ENCODE assay signal across 8 cellular contexts in the genomic region with DNA sequence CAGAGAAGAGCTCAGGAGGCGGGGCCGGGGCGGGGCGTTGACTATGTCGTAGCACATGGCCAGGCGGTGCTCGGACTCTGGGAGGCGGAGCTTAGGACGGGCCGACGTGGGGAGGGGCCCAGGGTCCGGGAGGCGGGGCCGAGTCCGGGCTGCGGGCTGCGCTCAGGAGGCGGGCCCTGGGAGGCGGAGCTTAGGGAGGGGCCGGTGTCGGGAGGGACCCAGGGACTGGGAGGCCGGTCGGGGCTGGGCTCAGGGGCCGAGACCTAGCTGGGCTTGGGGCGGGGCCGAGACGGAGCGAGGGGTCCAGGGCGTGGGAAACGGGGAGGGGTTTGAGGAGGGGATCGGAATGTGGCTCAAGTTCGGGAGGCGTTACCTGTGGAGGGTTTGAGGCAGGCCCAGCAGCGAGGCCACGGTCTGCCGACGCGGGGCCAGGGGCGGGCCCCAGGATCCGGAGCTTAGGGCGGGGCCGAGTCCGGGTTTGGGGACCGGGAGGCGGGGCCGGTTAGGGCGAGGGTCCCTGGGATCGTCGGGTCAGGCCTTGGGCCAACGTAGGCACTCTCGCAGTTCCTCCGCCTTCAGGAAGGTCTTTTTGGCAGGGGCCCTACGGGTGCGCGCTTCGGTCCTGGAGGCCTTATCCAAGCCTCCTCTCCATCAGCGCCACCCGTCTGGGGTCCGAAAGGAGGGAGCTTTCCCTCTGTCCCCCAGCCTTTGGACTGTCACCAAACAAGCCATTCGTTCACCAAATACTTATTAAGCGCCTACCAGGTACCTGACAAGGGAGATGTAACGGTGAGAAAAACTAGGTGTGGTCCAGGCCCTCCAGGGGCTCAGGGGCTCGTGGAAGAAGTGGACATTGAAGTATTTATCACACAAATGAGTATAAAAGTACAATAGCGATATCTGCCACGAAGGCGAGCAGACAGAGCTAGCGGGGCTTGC. TPM values are rescaled to one million over a fixed set of nuclear protein-coding genes. Genes with fewer than 3 reads are reported as not detected.
DNase-seq lines count a peak whose midpoint lies in the region; ATAC-seq lines count a peak whose summit lies in the region.
"Not testable (repeated sequence)": the region's sequence is repeated elsewhere in the genome, so short reads cannot be mapped to it uniquely, and the experiment has no call there.

No MANE protein-coding gene starts in this region.

- peak overlapping the region in 1 of 2 donors; percentile 31 for H3K27ac ChIP-seq in aorta (ENCODE audit: low read depth in 1 of 2, low read length in 2 of 2)

- peak overlapping the region; percentile 14 to 49 for H3K4me3 ChIP-seq in aorta (ENCODE audit: low read length in 2 of 2)

- H3K36me3 ChIP-seq in aorta (ENCODE audit: control insufficient read depth in 1 of 2, insufficient read depth in 2 of 2, low read length in 1 of 2), result not testable (repeated sequence)

- not testable (repeated sequence) for H3K27me3 ChIP-seq in aorta (ENCODE audit: control insufficient read depth in 1 of 2, insufficient read depth in 2 of 2, low read length in 1 of 2)

- intact Hi-C loops in left colon (cut with DNase I, micrococcal nuclease), result not testable (repeated sequence)
- intact Hi-C loops in aorta (cut with DNase I), result loop anchor here in 1 of 2 donors (10.0 kb wide), 1 partner anchor 154 kb away; no protein-coding TSS in a partner anchor

- DNase-seq in OCI-M1 (lab: John Stamatoyannopoulos, UW), result peak; percentile 38
- DNase-seq in activated T-cell treated with anti-CD3 and anti-CD28 coated beads for 4 hours, result peak; percentile 91
- peak; percentile 45 for DNase-seq in effector CD8-positive, alpha-beta T cell (lab: John Stamatoyannopoulos, UW)
- peak; percentile 82 to 86 for DNase-seq in left colon
- DNase-seq in smooth muscle cell of the brain vasculature (ENCODE audit: low read depth, low spot score), result peak; percentile 12
- DNase-seq in aorta, result peak; percentile 89 to 93

- not testable (repeated sequence) for H3K9me3 ChIP-seq in aorta (ENCODE audit: control insufficient read depth, low read length)

- ATAC-seq in GM19023 (IDR thresholded peaks at IDR 0.05; ENCODE audit: unreplicated experiment) (peak; percentile 74), HG03521 (IDR thresholded peaks at IDR 0.05; ENCODE audit: unreplicated experiment) (peak; percentile 65)
- not testable (repeated sequence) for ATAC-seq in left colon; aorta (ENCODE audit: low FRiP score)

- 0 to 1% methylated on average over 37 to 59 of the region's 67 CpGs for WGBS in aorta, 2 donors

- not testable (repeated sequence) for H3K4me1 ChIP-seq in aorta (ENCODE audit: control insufficient read depth in 1 of 2, insufficient read depth in 2 of 2, low read length in 2 of 2)

RNA-seq across cellular contexts. Expression of a gene that starts 0.9 kb away (rescaled TPM):
- total RNA-seq in left colon (1 to 10 TPM; 9.5 to 9.8 TPM), aorta (1 to 10 TPM; 5.7 to 6.8 TPM)
- 1 to 10 TPM; 4.2 to 7.6 TPM for polyA plus RNA-seq in aorta

RNA-seq across cellular contexts. Expression of a gene that starts 26.8 kb away (rescaled TPM):
- total RNA-seq in left colon (10 to 100 TPM; 26.0 to 34.2 TPM), aorta (10 to 100 TPM in 1 of 2 donors, 1 to 10 TPM in 1; 9.5 to 15.6 TPM)
- 1 to 10 TPM; 1.9 to 9.5 TPM for polyA plus RNA-seq in aorta

RNA-seq across cellular contexts. Expression of a gene that starts 32.7 kb away (rescaled TPM):
- 1 to 10 TPM; 2.1 to 5.0 TPM for total RNA-seq in left colon
- total RNA-seq in aorta, result 10 to 100 TPM; 13.3 to 31.6 TPM
- 1 to 10 TPM; 1.9 to 4.0 TPM for polyA plus RNA-seq in aorta

Comparison
In these comparisons a context has a peak if more than half of its experiments do, and no peak if none do; other contexts are left out.
1. DNase-seq: peak in every context shown above with its lines; median percentile 91 in activated T-cell treated with anti-CD3 and anti-CD28 coated beads for 4 hours; 91 in aorta; 84 in left colon; 45 in effector CD8-positive, alpha-beta T cell; 38 in OCI-M1; 12 in smooth muscle cell of the brain vasculature.